ENCODE assay signal across 1 cellular context in the genomic region with DNA sequence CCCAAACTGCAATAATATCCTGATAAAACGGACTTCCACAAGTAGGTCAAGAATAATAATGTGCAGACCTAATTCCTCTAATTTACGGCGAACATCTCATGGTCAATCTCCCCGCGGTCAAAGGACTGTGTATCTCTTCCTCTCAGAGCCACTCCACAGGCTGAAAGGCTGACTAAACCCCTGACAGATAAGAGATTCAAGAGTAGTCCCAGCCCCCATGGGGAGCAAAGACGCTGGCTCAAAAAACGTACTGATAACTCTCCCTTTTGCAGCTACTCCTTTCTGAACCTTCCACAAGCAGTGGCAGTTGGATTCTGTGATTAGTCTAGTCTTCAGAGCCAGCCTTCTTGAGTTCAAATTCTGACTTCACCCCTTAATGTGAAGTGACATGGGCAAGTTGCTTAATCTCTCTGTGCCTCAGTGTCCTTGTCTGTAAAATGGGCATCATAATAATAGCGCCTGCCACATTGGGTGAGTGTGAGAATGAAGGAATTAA.
TF ChIP-seq lines count a peak whose summit lies in the region.

No MANE protein-coding gene starts in this region.

TF ChIP-seq in endothelial cell of umbilical vein, 7 proteins besides CTCF, POLR2A, EP300 and RAD21:
- TF ChIP-seq FOS (IDR thresholded peaks at IDR 0.05; ENCODE audit: borderline replicate concordance, insufficient read depth, low read length) (peak; percentile 73), JUN (IDR thresholded peaks at IDR 0.05; ENCODE audit: borderline replicate concordance, insufficient read depth, insufficient read length, low read depth) (no peak), GATA2 (IDR thresholded peaks at IDR 0.05; ENCODE audit: insufficient read depth, insufficient read length, low read depth, low read length) (peak; percentile 97), POLR2AphosphoS5 (IDR thresholded peaks at IDR 0.05; ENCODE audit: insufficient read depth, low read depth, low read length) (peak; percentile 86)
- TF ChIP-seq, protein P1, sequence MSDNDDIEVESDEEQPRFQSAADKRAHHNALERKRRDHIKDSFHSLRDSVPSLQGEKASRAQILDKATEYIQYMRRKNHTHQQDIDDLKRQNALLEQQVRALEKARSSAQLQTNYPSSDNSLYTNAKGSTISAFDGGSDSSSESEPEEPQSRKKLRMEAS (IDR thresholded peaks at IDR 0.05; ENCODE audit: insufficient read depth, insufficient read length), result no peak
TF ChIP-seq in endothelial cell of umbilical vein: peak in this region for 3.
